ENCODE assay signal across 8 cellular contexts in genomic region chr17:48457080-48457836, GRCh38. TPM values are rescaled to one million over a fixed set of nuclear protein-coding genes. Genes with fewer than 3 reads are reported as not detected.
DNase-seq lines count a peak whose midpoint lies in the region; ATAC-seq and TF ChIP-seq lines count a peak whose summit lies in the region.

No MANE protein-coding gene starts in this region.

- H3K9ac ChIP-seq in Karpas-422 (ENCODE audit: low read length) = no peak overlapping the region

- no peak overlapping the region for H2AFZ ChIP-seq in Karpas-422 (ENCODE audit: low read length)

- peaks cover 28% of the 10 kb centered on the region for H3K4me1 ChIP-seq in Karpas-422 (ENCODE audit: low read length)
- H3K4me1 ChIP-seq in SJSA1 (replicated peaks) = no peaks in the 10 kb centered on the region
- no peaks in the 10 kb centered on the region for H3K4me1 ChIP-seq in aorta (ENCODE audit: control insufficient read depth in 1 of 2, insufficient read depth in 2 of 2, low read length in 2 of 2)

- peaks cover 37% of the 10 kb centered on the region for H3K27me3 Mint-ChIP-seq in progenitor cell of endocrine pancreas

- peak; percentile 98 for TF ChIP-seq CTCF in progenitor cell of endocrine pancreas (IDR thresholded peaks at IDR 0.05; ENCODE audit: unreplicated experiment)

- no peaks in the 10 kb centered on the region for H3K79me2 ChIP-seq in Karpas-422 (ENCODE audit: low read length)

- H3K27me3 ChIP-seq in Karpas-422 (ENCODE audit: low read length) = no peaks in the 10 kb centered on the region
- peaks cover 25% of the 10 kb centered on the region for H3K27me3 ChIP-seq in SJSA1 (replicated peaks)
- H3K27me3 ChIP-seq in aorta (ENCODE audit: control insufficient read depth in 1 of 2, insufficient read depth in 2 of 2, low read length in 1 of 2) = peaks cover 0 to 3% of the 10 kb centered on the region in 2 donors

- H3K4me3 ChIP-seq in Karpas-422 (ENCODE audit: low read length) (no peak overlapping the region), SJSA1 (no peak overlapping the region), aorta (ENCODE audit: low read length in 2 of 2) (no peak overlapping the region)

- H3K9me3 Mint-ChIP-seq in progenitor cell of endocrine pancreas (ENCODE audit: low read depth) = no peaks in the 10 kb centered on the region

- H3K36me3 Mint-ChIP-seq in progenitor cell of endocrine pancreas (ENCODE audit: insufficient read depth) = no peaks in the 10 kb centered on the region

- H3K4me2 ChIP-seq in Karpas-422 (ENCODE audit: low read depth, low read length, poor library complexity, severe bottlenecking) = peak overlapping the region; percentile 52

- intact Hi-C loops in Right ventricle myocardium inferior (cut with DNase I) (loop anchor here (10.0 kb wide), 1 partner anchor 102 kb away; no protein-coding TSS in a partner anchor), aorta (cut with DNase I) (loop anchor here (5.0 kb wide), 1 partner anchor 105 kb away; no protein-coding TSS in a partner anchor)

- H3K9me3 ChIP-seq in Karpas-422 (ENCODE audit: low read length) (no peaks in the 10 kb centered on the region), SJSA1 (replicated peaks) (no peaks in the 10 kb centered on the region; the same call in 1 of the 2 replicates), aorta (ENCODE audit: control insufficient read depth, low read length) (peaks cover 5% of the 10 kb centered on the region)

- no peak overlapping the region for H3K27ac ChIP-seq in Karpas-422 (ENCODE audit: low read length)
- no peak overlapping the region for H3K27ac ChIP-seq in SJSA1
- no peak overlapping the region for H3K27ac ChIP-seq in aorta (ENCODE audit: low read depth in 1 of 2, low read length in 2 of 2)

- DNase-seq in NCI-H524 (lab: John Stamatoyannopoulos, UW) (peak; percentile 39 to 54), NCI-H524 treated with DMSO at 0.1 percent for 48 hours (lab: John Stamatoyannopoulos, UW) (no peak), Karpas-422 (peak; percentile 90), SJSA1 (ENCODE audit: low read depth in 1 of 2, low spot score in 2 of 2) (peak; percentile 52 to 59), activated gamma-delta T cell (lab: John Stamatoyannopoulos, UW) (peak; percentile 42), Right ventricle myocardium inferior (ENCODE audit: missing footprints) (peak; percentile 78), progenitor cell of endocrine pancreas (ENCODE audit: low spot score, unreplicated experiment) (peak; percentile 62), aorta (peak; percentile 65 to 84)

- peaks cover 12% of the 10 kb centered on the region for H3K4me1 Mint-ChIP-seq in progenitor cell of endocrine pancreas (ENCODE audit: low read depth)

- no peak overlapping the region for H3K27ac Mint-ChIP-seq in progenitor cell of endocrine pancreas

- no peaks in the 10 kb centered on the region for H4K20me1 ChIP-seq in Karpas-422 (ENCODE audit: insufficient read depth, low read depth, low read length)

- WGBS in aorta, 2 donors = 11% methylated on average over 22 of the region's 22 CpGs

- H3K36me3 ChIP-seq in Karpas-422 (ENCODE audit: insufficient read depth, low read length) (no peaks in the 10 kb centered on the region), SJSA1 (no peaks in the 10 kb centered on the region), aorta (ENCODE audit: control insufficient read depth in 1 of 2, insufficient read depth in 2 of 2, low read length in 1 of 2) (no peaks in the 10 kb centered on the region)

- peak overlapping the region; percentile 58 for H3K4me3 Mint-ChIP-seq in progenitor cell of endocrine pancreas (ENCODE audit: low read depth)

- no peaks in the 10 kb centered on the region for H3K9me2 ChIP-seq in Karpas-422 (replicated peaks; ENCODE audit: insufficient read depth, low read length)

- ATAC-seq in Right ventricle myocardium inferior (peak; percentile 64), aorta (ENCODE audit: low FRiP score) (peak; percentile 84)

RNA-seq across cellular contexts. Expression of gene SKAP1, which starts 27.2 kb away (rescaled TPM):
- 1.2 and 1.8 TPM in 2 replicates for total RNA-seq in Karpas-422 (2014; rRNA removed; shearing (Covaris generic); ENCODE audit: low replicate concordance)
- total RNA-seq in SJSA1 (2014; rRNA removed; shearing (Covaris generic)) = 1.3 and 6.8 TPM in 2 replicates
- total RNA-seq in Right ventricle myocardium inferior = 0.38 TPM
- 0.69 and 1.0 TPM in 2 replicates for total RNA-seq in progenitor cell of endocrine pancreas
- 1 to 10 TPM in 1 of 2 donors, under 1 TPM in 1; 0.84 to 3.6 TPM for total RNA-seq in aorta
- polyA plus RNA-seq in aorta = 1 to 10 TPM in 1 of 2 donors, not detected in 1; 3.1 TPM
